10 cellular contexts compared by ENCODE assay signal in genomic region chr12:27246141-27246540, GRCh38. TPM values are rescaled to one million over a fixed set of nuclear protein-coding genes. Genes with fewer than 3 reads are reported as not detected.
A peak's percentile ranks its signal among the peaks of the same experiment; 100 is the strongest.
DNase-seq lines count a peak whose midpoint lies in the region; ATAC-seq and TF ChIP-seq lines count a peak whose summit lies in the region.
"Had no signal": no experiment of that assay in that cellular context is flagged by ENCODE, and none has a peak within 500 bp of the region (broad histone marks: within the 10 kb centered on the region; RNA-seq: fewer than 3 reads in every experiment).

No MANE protein-coding gene starts in this region.

- H3K9me3 Mint-ChIP-seq in activated CD4-positive, alpha-beta memory T cell treated with anti-CD3 and anti-CD28 coated beads, Interleukin-2, amount 10 ng/mL, durations not matched to agents 7 days and 5 days, result no peaks in the 10 kb centered on the region
- H3K9me3 Mint-ChIP-seq in activated CD4-positive, alpha-beta memory T cell treated with anti-CD3 and anti-CD28 coated beads for 36 hours, result no peaks in the 10 kb centered on the region
- H3K9me3 Mint-ChIP-seq in glutamatergic neuron (ENCODE audit: unreplicated experiment), result peaks cover 4% of the 10 kb centered on the region

- POLR2A ChIA-PET in activated CD4-positive, alpha-beta memory T cell treated with anti-CD3 and anti-CD28 coated beads, Interleukin-2, amount 10 ng/mL, durations not matched to agents 7 days and 5 days (lab: Charles Lee), result interaction anchor here (2.1 to 2.5 kb wide), 2 partner anchors 232 to 413 kb away, joined by 5 to 10 read pairs; partner anchors contain the start of genes ITPR2 and TM7SF3
- POLR2A ChIA-PET in activated CD4-positive, alpha-beta memory T cell treated with anti-CD3 and anti-CD28 coated beads for 36 hours (lab: Charles Lee), result no interaction called here

- H3K4me1 Mint-ChIP-seq in activated CD4-positive, alpha-beta memory T cell treated with anti-CD3 and anti-CD28 coated beads, Interleukin-2, amount 10 ng/mL, durations not matched to agents 7 days and 5 days, result peaks cover 35% of the 10 kb centered on the region
- peaks cover 38% of the 10 kb centered on the region for H3K4me1 Mint-ChIP-seq in activated CD4-positive, alpha-beta memory T cell treated with anti-CD3 and anti-CD28 coated beads for 36 hours (ENCODE audit: low read depth)
- peaks cover 32% of the 10 kb centered on the region for H3K4me1 Mint-ChIP-seq in T-helper 17 cell
- peaks cover 14% of the 10 kb centered on the region for H3K4me1 Mint-ChIP-seq in glutamatergic neuron (ENCODE audit: low read depth, unreplicated experiment)

- H3K27me3 Mint-ChIP-seq in activated CD4-positive, alpha-beta memory T cell treated with anti-CD3 and anti-CD28 coated beads, Interleukin-2, amount 10 ng/mL, durations not matched to agents 7 days and 5 days, result no peaks in the 10 kb centered on the region
- H3K27me3 Mint-ChIP-seq in activated CD4-positive, alpha-beta memory T cell treated with anti-CD3 and anti-CD28 coated beads for 36 hours, result no peaks in the 10 kb centered on the region
- H3K27me3 Mint-ChIP-seq in T-helper 17 cell (no peaks in the 10 kb centered on the region), glutamatergic neuron (ENCODE audit: unreplicated experiment) (peaks cover 7% of the 10 kb centered on the region)

- intact Hi-C loops in activated CD4-positive, alpha-beta memory T cell treated with anti-CD3 and anti-CD28 coated beads for 36 hours (cut with micrococcal nuclease), result no loop called here

- no peak overlapping the region for H2AFZ ChIP-seq in smooth muscle cell (ENCODE audit: low read depth)

- no peaks in the 10 kb centered on the region for H3K36me3 ChIP-seq in smooth muscle cell (ENCODE audit: low read depth)

- H3F3A ChIP-seq in smooth muscle cell (ENCODE audit: low read depth), result no peaks in the 10 kb centered on the region

- no peaks in the 10 kb centered on the region for H3K27me3 ChIP-seq in smooth muscle cell (ENCODE audit: low read depth)

- H3K36me3 Mint-ChIP-seq in activated CD4-positive, alpha-beta memory T cell treated with anti-CD3 and anti-CD28 coated beads, Interleukin-2, amount 10 ng/mL, durations not matched to agents 7 days and 5 days (ENCODE audit: low read depth), result peaks cover 24% of the 10 kb centered on the region
- H3K36me3 Mint-ChIP-seq in activated CD4-positive, alpha-beta memory T cell treated with anti-CD3 and anti-CD28 coated beads for 36 hours, result peaks cover 3% of the 10 kb centered on the region
- H3K36me3 Mint-ChIP-seq in T-helper 17 cell (ENCODE audit: low read depth) (peaks cover 6% of the 10 kb centered on the region), glutamatergic neuron (ENCODE audit: unreplicated experiment) (no peaks in the 10 kb centered on the region)

- H3K27ac Mint-ChIP-seq in activated CD4-positive, alpha-beta memory T cell treated with anti-CD3 and anti-CD28 coated beads, Interleukin-2, amount 10 ng/mL, durations not matched to agents 7 days and 5 days, result no peak overlapping the region
- no peak overlapping the region for H3K27ac Mint-ChIP-seq in activated CD4-positive, alpha-beta memory T cell treated with anti-CD3 and anti-CD28 coated beads for 36 hours
- H3K27ac Mint-ChIP-seq in T-helper 17 cell, result peak overlapping the region; percentile 81
- peak overlapping the region; percentile 0 for H3K27ac Mint-ChIP-seq in glutamatergic neuron (ENCODE audit: unreplicated experiment)

- 64% methylated on average over 2 of the region's 2 CpGs for WGBS in smooth muscle cell (ENCODE audit: low lambda C conversion rate)

- peaks cover 61% of the 10 kb centered on the region for H4K20me1 ChIP-seq in smooth muscle cell (ENCODE audit: low read depth)

- CTCF ChIA-PET in activated CD4-positive, alpha-beta memory T cell treated with anti-CD3 and anti-CD28 coated beads, Interleukin-2, amount 10 ng/mL, durations not matched to agents 7 days and 5 days (lab: Charles Lee), result no interaction called here
- CTCF ChIA-PET in activated CD4-positive, alpha-beta memory T cell treated with anti-CD3 and anti-CD28 coated beads for 36 hours (lab: Charles Lee), result interaction anchor here (0.7 to 1.0 kb wide), 2 partner anchors 60 to 139 kb away, joined by 3 to 5 read pairs; no protein-coding TSS in a partner anchor

- peak overlapping the region; percentile 88 for H3K4me2 ChIP-seq in smooth muscle cell

- peak overlapping the region; percentile 82 for H3K4me3 ChIP-seq in smooth muscle cell

- ATAC-seq in T-helper 17 cell (no peak), HG03432 (IDR thresholded peaks at IDR 0.05; ENCODE audit: unreplicated experiment) (no peak)

- peak overlapping the region; percentile 29 for H3K4me3 Mint-ChIP-seq in activated CD4-positive, alpha-beta memory T cell treated with anti-CD3 and anti-CD28 coated beads, Interleukin-2, amount 10 ng/mL, durations not matched to agents 7 days and 5 days
- H3K4me3 Mint-ChIP-seq in activated CD4-positive, alpha-beta memory T cell treated with anti-CD3 and anti-CD28 coated beads for 36 hours, result no peak overlapping the region
- H3K4me3 Mint-ChIP-seq in T-helper 17 cell (no peak overlapping the region), glutamatergic neuron (ENCODE audit: unreplicated experiment) (peak overlapping the region; percentile 79)

- peaks cover 16% of the 10 kb centered on the region for H3K4me1 ChIP-seq in smooth muscle cell (ENCODE audit: low read depth)

- H3K79me2 ChIP-seq in smooth muscle cell (ENCODE audit: low read depth), result peaks cover 70% of the 10 kb centered on the region

- no peak for DNase-seq in activated CD4-positive, alpha-beta memory T cell treated with anti-CD3 and anti-CD28 coated beads, Interleukin-2, amount 10 ng/mL, durations not matched to agents 7 days and 5 days
- DNase-seq in activated CD4-positive, alpha-beta memory T cell treated with anti-CD3 and anti-CD28 coated beads for 36 hours, result no peak
- no peak for DNase-seq in T-helper 17 cell
- no peak for DNase-seq in glutamatergic neuron
- no peak for DNase-seq in smooth muscle cell (lab: John Stamatoyannopoulos, UW; ENCODE audit: unreplicated experiment)
- no peak for DNase-seq in NCI-H510A treated with DMSO at 0.1 percent for 48 hours (lab: John Stamatoyannopoulos, UW)
- no peak for DNase-seq in hepatic stellate cell (ENCODE audit: low spot score)
- DNase-seq: activated naive CD4-positive, alpha-beta T cell; SHP77 treated with DMSO at 0.1 percent for 48 hours had no signal

- H3K9ac ChIP-seq in smooth muscle cell (ENCODE audit: low read depth), result peak overlapping the region; percentile 96

- TF ChIP-seq CTCF in glutamatergic neuron (IDR thresholded peaks at IDR 0.05; ENCODE audit: partially characterized antibody, unreplicated experiment) (no peak), smooth muscle cell (IDR thresholded peaks at IDR 0.05; ENCODE audit: borderline replicate concordance, insufficient read depth, poor library complexity, severe bottlenecking) (no peak)

- H3K27ac ChIP-seq in smooth muscle cell (ENCODE audit: low read depth), result peak overlapping the region; percentile 80

- H3K9me3 ChIP-seq in T-helper 17 cell (ENCODE audit: control insufficient read depth, low read length, poor library complexity, severe bottlenecking) (no peaks in the 10 kb centered on the region), smooth muscle cell (replicated peaks; ENCODE audit: low read depth) (no peaks in the 10 kb centered on the region)

RNA-seq across cellular contexts. Expression of gene STK38L, which starts 2.1 kb away (rescaled TPM):
- 10 to 100 TPM; 19.1 to 25.8 TPM for total RNA-seq in activated CD4-positive, alpha-beta memory T cell treated with anti-CD3 and anti-CD28 coated beads, Interleukin-2, amount 10 ng/mL, durations not matched to agents 7 days and 5 days
- total RNA-seq in activated CD4-positive, alpha-beta memory T cell treated with anti-CD3 and anti-CD28 coated beads for 36 hours, result 10 to 100 TPM; 25.1 to 25.2 TPM
- 10 to 100 TPM; 13.3 to 18.7 TPM for total RNA-seq in T-helper 17 cell
- 31.4 TPM for total RNA-seq in glutamatergic neuron (ENCODE audit: unreplicated experiment)
- total RNA-seq in smooth muscle cell, result 178 and 190 TPM in 2 replicates
- polyA plus RNA-seq in smooth muscle cell, result 57.8 and 82.7 TPM in 2 replicates

Comparison
In these comparisons a context has a peak if more than half of its experiments do, and no peak if none do; other contexts are left out.
1. H3K4me3 Mint-ChIP-seq: peak in activated CD4-positive, alpha-beta memory T cell treated with anti-CD3 and anti-CD28 coated beads, Interleukin-2, amount 10 ng/mL, durations not matched to agents 7 days and 5 days (single experiment) and glutamatergic neuron (single experiment); none in activated CD4-positive, alpha-beta memory T cell treated with anti-CD3 and anti-CD28 coated beads for 36 hours (single experiment) and T-helper 17 cell (single experiment).
2. H3K27ac Mint-ChIP-seq: peak in T-helper 17 cell (single experiment) and glutamatergic neuron (single experiment); none in activated CD4-positive, alpha-beta memory T cell treated with anti-CD3 and anti-CD28 coated beads, Interleukin-2, amount 10 ng/mL, durations not matched to agents 7 days and 5 days (single experiment) and activated CD4-positive, alpha-beta memory T cell treated with anti-CD3 and anti-CD28 coated beads for 36 hours (single experiment).